In genomic region chr5:149030838-149031397, GRCh38 we compare ENCODE assay signal across 22 cellular contexts. TPM values are rescaled to one million over a fixed set of nuclear protein-coding genes. Genes with fewer than 3 reads are reported as not detected.
"Had no signal": no experiment of that assay in that cellular context is flagged by ENCODE, and none has a peak within 500 bp of the region (broad histone marks: within the 10 kb centered on the region; RNA-seq: fewer than 3 reads in every experiment).

No MANE protein-coding gene starts in this region.

- H3K4me3 ChIP-seq: esophagus muscularis mucosa, hepatocyte, lower lobe of right lung, right atrium auricular region, upper lobe of left lung had no signal

- H3K4me3 Mint-ChIP-seq: activated CD4-positive, alpha-beta memory T cell treated with anti-CD3 and anti-CD28 coated beads for 36 hours; activated T-helper 1 cell treated with anti-CD3 and anti-CD28 coated beads, Interleukin-12 subunit alpha, Interleukin-12 subunit beta, Interleukin-2, Interleukin-4 antibody, amounts not matched to agents 30 ng/mL and 10 ng/mL and 1 ng/mL, durations not matched to agents 14 hours and 24 hours and 36 hours; brain; central memory CD8-positive, alpha-beta T cell; mesothelial cell of epicardium; nephron progenitor cell; stimulated activated naive CD8-positive, alpha-beta T cell treated with anti-CD3 and anti-CD28 coated beads, Interleukin-15, amount 100 ng/mL, for 72 hours had no signal

- H3K36me3 Mint-ChIP-seq: activated CD4-positive, alpha-beta memory T cell treated with anti-CD3 and anti-CD28 coated beads for 36 hours; activated naive CD4-positive, alpha-beta T cell treated with anti-CD3 and anti-CD28 coated beads, Interleukin-2, amount 50 U/mL, for 72 hours; brain; mesothelial cell of epicardium had no signal

- H3K9me3 ChIP-seq: esophagus muscularis mucosa, lower lobe of right lung, right atrium auricular region, upper lobe of left lung had no signal

- H3K79me2 ChIP-seq: hepatocyte had no signal

- H3K36me3 ChIP-seq: lower lobe of right lung, right atrium auricular region, upper lobe of left lung, WERI-Rb-1 had no signal

- H3K9me3 Mint-ChIP-seq: activated CD4-positive, alpha-beta memory T cell treated with anti-CD3 and anti-CD28 coated beads for 36 hours; activated naive CD4-positive, alpha-beta T cell treated with anti-CD3 and anti-CD28 coated beads, Interleukin-2, amount 50 U/mL, for 72 hours; activated T-helper 1 cell treated with anti-CD3 and anti-CD28 coated beads, Interleukin-12 subunit alpha, Interleukin-12 subunit beta, Interleukin-2, Interleukin-4 antibody, amounts not matched to agents 30 ng/mL and 10 ng/mL and 1 ng/mL, durations not matched to agents 14 hours and 24 hours and 36 hours; brain; central memory CD8-positive, alpha-beta T cell; mesothelial cell of epicardium; nephron progenitor cell; stimulated activated naive CD8-positive, alpha-beta T cell treated with anti-CD3 and anti-CD28 coated beads, Interleukin-15, amount 100 ng/mL, for 72 hours had no signal

- H3K4me2 ChIP-seq: hepatocyte had no signal

- ATAC-seq: activated naive CD4-positive, alpha-beta T cell treated with anti-CD3 and anti-CD28 coated beads, Interleukin-2, amount 50 U/mL, for 72 hours had no signal

- H3K27me3 ChIP-seq: esophagus muscularis mucosa, hepatocyte, right atrium auricular region, upper lobe of left lung had no signal

- H3K27ac ChIP-seq: esophagus muscularis mucosa, hepatocyte, lower lobe of right lung, right atrium auricular region, upper lobe of left lung, WERI-Rb-1 had no signal

- H2AFZ ChIP-seq: hepatocyte had no signal

- H3K4me1 ChIP-seq: lower lobe of right lung, right atrium auricular region had no signal

- H3K27ac Mint-ChIP-seq: activated CD4-positive, alpha-beta memory T cell treated with anti-CD3 and anti-CD28 coated beads for 36 hours; activated naive CD4-positive, alpha-beta T cell treated with anti-CD3 and anti-CD28 coated beads, Interleukin-2, amount 50 U/mL, for 72 hours; activated T-helper 1 cell treated with anti-CD3 and anti-CD28 coated beads, Interleukin-12 subunit alpha, Interleukin-12 subunit beta, Interleukin-2, Interleukin-4 antibody, amounts not matched to agents 30 ng/mL and 10 ng/mL and 1 ng/mL, durations not matched to agents 14 hours and 24 hours and 36 hours; brain; mesothelial cell of epicardium; nephron progenitor cell; progenitor cell of endocrine pancreas; stimulated activated naive CD8-positive, alpha-beta T cell treated with anti-CD3 and anti-CD28 coated beads, Interleukin-15, amount 100 ng/mL, for 72 hours had no signal

- DNase-seq: activated CD4-positive, alpha-beta memory T cell treated with anti-CD3 and anti-CD28 coated beads for 36 hours; activated gamma-delta T cell treated with Interleukin-2 at 50 U/mL for 16 hours; activated T-cell treated with anti-CD3 and anti-CD28 coated beads for 4 hours; cortex of kidney; effector CD4-positive, alpha-beta T cell; lower lobe of right lung; nephron progenitor cell; small intestine; stimulated activated CD4-positive, alpha-beta T cell treated with anti-CD3 and anti-CD28 coated beads, Interleukin-4, amount 100 ng/mL, for 1 hour; stimulated activated naive CD8-positive, alpha-beta T cell treated with anti-CD3 and anti-CD28 coated beads, Interleukin-15, amount 100 ng/mL, for 72 hours; WERI-Rb-1 had no signal

- H3K4me1 Mint-ChIP-seq: brain; mesothelial cell of epicardium; stimulated activated naive CD8-positive, alpha-beta T cell treated with anti-CD3 and anti-CD28 coated beads, Interleukin-15, amount 100 ng/mL, for 72 hours had no signal

- H3K27me3 Mint-ChIP-seq: activated CD4-positive, alpha-beta memory T cell treated with anti-CD3 and anti-CD28 coated beads for 36 hours; central memory CD8-positive, alpha-beta T cell had no signal

RNA-seq across cellular contexts. Expression of gene SH3TC2, which starts 31.9 kb away (rescaled TPM):
- total RNA-seq: activated CD4-positive, alpha-beta memory T cell treated with anti-CD3 and anti-CD28 coated beads for 36 hours; activated naive CD4-positive, alpha-beta T cell treated with anti-CD3 and anti-CD28 coated beads, Interleukin-2, amount 50 U/mL, for 72 hours; activated T-helper 1 cell treated with anti-CD3 and anti-CD28 coated beads, Interleukin-12 subunit alpha, Interleukin-12 subunit beta, Interleukin-2, Interleukin-4 antibody, amounts not matched to agents 30 ng/mL and 10 ng/mL and 1 ng/mL, durations not matched to agents 14 hours and 24 hours and 36 hours; T-helper 2 cell treated with Interferon-gamma antibody and Interleukin-4, amounts not matched to agents 100 ng/mL and 5 ng/mL, for 36 hours had no signal
